In the genomic region with DNA sequence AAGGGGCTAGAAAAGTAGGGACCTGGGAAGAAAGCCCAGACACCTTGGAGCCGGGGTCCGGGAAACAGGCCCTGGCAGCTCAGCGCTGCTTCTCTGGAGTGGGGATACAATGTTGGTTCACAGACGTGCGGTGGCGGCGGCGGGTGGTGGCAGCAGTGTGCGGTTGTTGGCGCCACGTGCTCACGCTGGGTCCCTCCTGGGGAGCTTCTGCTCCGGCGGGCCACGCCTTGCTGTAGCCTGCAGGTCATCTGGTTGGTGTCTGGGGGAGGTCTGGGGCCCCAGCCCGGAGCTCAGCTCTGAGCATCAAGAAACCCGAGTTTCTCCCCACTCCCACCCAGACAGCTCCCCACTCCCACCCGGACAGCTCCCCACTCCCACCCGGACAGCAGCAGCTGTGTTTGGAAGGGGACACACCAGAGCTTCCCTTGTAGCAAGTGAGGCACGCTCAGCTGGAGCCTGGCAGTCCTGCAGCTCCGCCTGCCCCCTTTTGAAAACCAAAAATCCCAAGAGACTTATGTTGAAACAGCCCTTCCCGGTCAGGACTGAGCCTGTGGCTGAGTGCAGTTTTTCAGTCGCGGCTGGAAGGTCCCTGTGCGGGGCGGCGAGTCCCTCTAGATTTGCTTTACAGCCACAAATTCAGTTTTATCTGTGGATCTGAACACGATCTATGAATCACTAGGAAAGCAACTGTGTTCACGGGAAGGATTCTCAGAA, we compare ENCODE assay signal across 15 cellular contexts. TPM values are rescaled to one million over a fixed set of nuclear protein-coding genes. Genes with fewer than 3 reads are reported as not detected.
DNase-seq lines count a peak whose midpoint lies in the region; ATAC-seq and TF ChIP-seq lines count a peak whose summit lies in the region.
"Had no signal": no experiment of that assay in that cellular context is flagged by ENCODE, and none has a peak within 500 bp of the region (broad histone marks: within the 10 kb centered on the region; RNA-seq: fewer than 3 reads in every experiment).

No MANE protein-coding gene starts in this region.

- peak; percentile 65 for ATAC-seq in GM18511 (IDR thresholded peaks at IDR 0.05; ENCODE audit: unreplicated experiment)
- ATAC-seq in gastroesophageal sphincter: peak; percentile 24
- ATAC-seq in HG03097 (IDR thresholded peaks at IDR 0.05; ENCODE audit: low FRiP score, unreplicated experiment): no peak
- no peak for ATAC-seq in HG02970 (IDR thresholded peaks at IDR 0.05; ENCODE audit: low FRiP score, unreplicated experiment)
- no peak for ATAC-seq in GM18517 (IDR thresholded peaks at IDR 0.05; ENCODE audit: unreplicated experiment)

- H3K27me3 ChIP-seq in BLaER1 treated with 17β-estradiol and CSF1 and Interleukin-3, amounts not matched to agents 10 nM and 100 nM: peaks cover 0 to 56% (median 10%) of the 10 kb centered on the region in 11 experiments; a peak in 13 of 22 replicates
- H3K27me3 ChIP-seq in OCI-LY1 (ENCODE audit: insufficient read depth, low read length) (no peaks in the 10 kb centered on the region), gastroesophageal sphincter (no peaks in the 10 kb centered on the region)
- H3K27me3 ChIP-seq: tibial nerve had no signal

- peaks cover 0 to 21% (median 0%) of the 10 kb centered on the region in 11 experiments; a peak in 5 of 22 replicates for H3K36me3 ChIP-seq in BLaER1 treated with 17β-estradiol and CSF1 and Interleukin-3, amounts not matched to agents 10 nM and 100 nM
- H3K36me3 ChIP-seq in OCI-LY1 (ENCODE audit: insufficient read depth, low read length) (peaks cover 91% of the 10 kb centered on the region), gastroesophageal sphincter (peaks cover 0 to 56% of the 10 kb centered on the region in 2 donors)

- TF ChIP-seq CTCF in OCI-LY1 (IDR thresholded peaks at IDR 0.05; ENCODE audit: low read length): no peak; the same call in 1 of the 2 replicates
- no peak for TF ChIP-seq CTCF in gastroesophageal sphincter (IDR thresholded peaks at IDR 0.05)
- no peak for TF ChIP-seq CTCF in GM10266 (IDR thresholded peaks at IDR 0.05; ENCODE audit: control insufficient read depth, insufficient read depth, low read depth, missing control alignments)

- no peak for TF ChIP-seq EP300 in gastroesophageal sphincter (IDR thresholded peaks at IDR 0.05)

- DNase-seq in GM10266 (ENCODE audit: extremely low spot score): no peak
- DNase-seq: activated CD8-positive, alpha-beta memory T cell treated with anti-CD3 and anti-CD28 coated beads for 24 hours; dorsolateral prefrontal cortex; KBM-7; NCI-H2029 treated with DMSO at 0.1 percent for 48 hours; PC-9 had no signal

- H3K4me3 ChIP-seq in BLaER1 treated with 17β-estradiol and CSF1 and Interleukin-3, amounts not matched to agents 10 nM and 100 nM: peak overlapping the region in 7 of 10 experiments; percentile 30 to 49 (median 42); a peak in 13 of 20 replicates
- H3K4me3 ChIP-seq in OCI-LY1 (ENCODE audit: low read depth, low read length, poor library complexity, severe bottlenecking) (no peak overlapping the region), gastroesophageal sphincter (no peak overlapping the region)
- H3K4me3 ChIP-seq: dorsolateral prefrontal cortex, PC-9, skin epidermis, tibial nerve had no signal

- peak overlapping the region in 8 of 11 experiments; percentile 63 to 84 (median 72); a peak in 16 of 22 replicates for H3K27ac ChIP-seq in BLaER1 treated with 17β-estradiol and CSF1 and Interleukin-3, amounts not matched to agents 10 nM and 100 nM
- H3K27ac ChIP-seq in OCI-LY1 (ENCODE audit: low read depth, low read length, poor library complexity, severe bottlenecking) (peak overlapping the region; percentile 72), gastroesophageal sphincter (no peak overlapping the region)
- H3K27ac ChIP-seq: dorsolateral prefrontal cortex, PC-9 had no signal

- H3K9me2 ChIP-seq in OCI-LY1 (ENCODE audit: low read depth, low read length): no peaks in the 10 kb centered on the region

- peaks cover 61 to 98% (median 97%) of the 10 kb centered on the region in 10 experiments for H3K4me1 ChIP-seq in BLaER1 treated with 17β-estradiol and CSF1 and Interleukin-3, amounts not matched to agents 10 nM and 100 nM
- H3K4me1 ChIP-seq in OCI-LY1 (ENCODE audit: insufficient read depth, low read length, severe bottlenecking): peaks cover 33% of the 10 kb centered on the region
- peaks cover 0 to 41% (median 11%) of the 10 kb centered on the region in 3 donors for H3K4me1 ChIP-seq in gastroesophageal sphincter

- peak overlapping the region; percentile 80 to 100 (median 96) for H3K4me2 ChIP-seq in BLaER1 treated with 17β-estradiol and CSF1 and Interleukin-3, amounts not matched to agents 10 nM and 100 nM
- peak overlapping the region; percentile 13; the same call in 1 of the 2 replicates for H3K4me2 ChIP-seq in OCI-LY1 (ENCODE audit: low read length)
- H3K4me2 ChIP-seq: PC-9 had no signal

- no peaks in the 10 kb centered on the region for H3F3A ChIP-seq in OCI-LY1 (ENCODE audit: insufficient read depth, low read length)

- H4K20me1 ChIP-seq in BLaER1 treated with 17β-estradiol and CSF1 and Interleukin-3, amounts not matched to agents 10 nM and 100 nM: peaks cover 45 to 100% (median 96%) of the 10 kb centered on the region in 11 experiments
- H4K20me1 ChIP-seq in OCI-LY1 (ENCODE audit: insufficient read depth, low read length): no peaks in the 10 kb centered on the region

- peak overlapping the region in 9 of 11 experiments; percentile 13 to 72 (median 62); a peak in 17 of 22 replicates for H3K9ac ChIP-seq in BLaER1 treated with 17β-estradiol and CSF1 and Interleukin-3, amounts not matched to agents 10 nM and 100 nM
- peak overlapping the region; percentile 37; the same call in 1 of the 2 replicates for H3K9ac ChIP-seq in OCI-LY1 (ENCODE audit: low read length)

- TF ChIP-seq POLR2A in gastroesophageal sphincter (IDR thresholded peaks at IDR 0.05): no peak

- H3K9me3 ChIP-seq in BLaER1 treated with 17β-estradiol and CSF1 and Interleukin-3, amounts not matched to agents 10 nM and 100 nM (replicated peaks in 1 of 11): no peaks in the 10 kb centered on the region
- H3K9me3 ChIP-seq in OCI-LY1 (ENCODE audit: low read length) (no peaks in the 10 kb centered on the region), gastroesophageal sphincter (no peaks in the 10 kb centered on the region)
- H3K9me3 ChIP-seq: tibial nerve had no signal

- H2AFZ ChIP-seq in OCI-LY1 (ENCODE audit: low read length): no peak overlapping the region
- H2AFZ ChIP-seq: PC-9 had no signal

- H3K79me2 ChIP-seq in OCI-LY1 (ENCODE audit: insufficient read depth, low read length): peaks cover 12% of the 10 kb centered on the region; the same call in 1 of the 2 replicates

- WGBS in gastroesophageal sphincter (ENCODE audit: low coverage in 1 of 2), 2 donors: 91% methylated on average over 11 of the region's 29 CpGs; no CpG with 5 or more reads in 1 of the 2 donors

RNA-seq across cellular contexts. Expression of gene NFATC1, which starts 46.9 kb away (rescaled TPM):
- total RNA-seq in gastroesophageal sphincter: 10 to 100 TPM; 13.1 to 21.3 (median 16.2) TPM

Comparison
In these comparisons a context has a peak if more than half of its experiments do, and no peak if none do; other contexts are left out.
1. H3K27ac ChIP-seq: peak in BLaER1 treated with 17β-estradiol and CSF1 and Interleukin-3, amounts not matched to agents 10 nM and 100 nM (8 of 11) and OCI-LY1 (single experiment); none in gastroesophageal sphincter (0 of 4).
2. H3K4me3 ChIP-seq: peak in BLaER1 treated with 17β-estradiol and CSF1 and Interleukin-3, amounts not matched to agents 10 nM and 100 nM (7 of 10); none in OCI-LY1 (single experiment) and gastroesophageal sphincter (0 of 2).
3. ATAC-seq: peak in GM18511 (single experiment) and gastroesophageal sphincter (single experiment); none in HG03097 (single experiment), HG02970 (single experiment) and GM18517 (single experiment).